ENCODE assay signal across 36 cellular contexts in the genomic region with DNA sequence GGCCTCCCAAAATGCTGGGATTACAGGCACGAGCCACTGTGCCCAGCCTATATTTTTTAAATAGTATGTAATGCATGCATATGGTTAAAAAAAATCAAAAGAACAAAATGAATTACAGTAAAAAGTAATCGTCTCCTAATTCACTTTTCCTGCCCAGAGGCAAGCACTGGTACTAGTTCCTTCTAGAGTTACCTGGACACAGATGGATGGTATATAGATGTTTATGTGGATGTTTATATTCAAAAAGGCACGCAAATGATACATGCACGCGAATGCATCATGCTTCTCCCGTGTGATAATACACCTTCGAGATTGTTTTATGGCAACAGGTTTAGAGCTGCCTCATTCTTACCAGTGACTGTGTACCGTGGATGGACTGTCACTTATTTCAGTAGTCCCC. TPM values are rescaled to one million over a fixed set of nuclear protein-coding genes. Genes with fewer than 3 reads are reported as not detected.
"Had no signal": no experiment of that assay in that cellular context is flagged by ENCODE, and none has a peak within 500 bp of the region (broad histone marks: within the 10 kb centered on the region; RNA-seq: fewer than 3 reads in every experiment).

No MANE protein-coding gene starts in this region.

- H3K9me3 ChIP-seq: body of pancreas, colonic mucosa, gastroesophageal sphincter, psoas muscle, spleen, transverse colon had no signal

- H3K4me1 Mint-ChIP-seq: activated CD4-positive, alpha-beta T cell treated with anti-CD3 and anti-CD28 coated beads for 36 hours; activated CD8-positive, alpha-beta memory T cell treated with anti-CD3 and anti-CD28 coated beads, Interleukin-2, amount 10 ng/mL, durations not matched to agents 7 days and 5 days had no signal

- H3K4me1 ChIP-seq: body of pancreas, colonic mucosa, parathyroid adenoma had no signal

- H3K4me3 Mint-ChIP-seq: activated CD4-positive, alpha-beta T cell treated with anti-CD3 and anti-CD28 coated beads for 36 hours; activated CD8-positive, alpha-beta memory T cell treated with anti-CD3 and anti-CD28 coated beads, Interleukin-2, amount 10 ng/mL, durations not matched to agents 7 days and 5 days; activated CD8-positive, alpha-beta T cell treated with anti-CD3 and anti-CD28 coated beads, Interleukin-2, amount 10 ng/mL, durations not matched to agents 7 days and 5 days; activated naive CD8-positive, alpha-beta T cell; activated T-cell treated with anti-CD3 and anti-CD28 coated beads, Interleukin-2, amount 50 U/mL, for 72 hours; T-helper 2 cell treated with Interferon-gamma antibody and Interleukin-4, amounts not matched to agents 5 μg/mL and 100 μg/mL, for 36 hours had no signal

- DNase-seq: activated CD4-positive, alpha-beta T cell treated with anti-CD3 and anti-CD28 coated beads for 36 hours; activated CD4-positive, CD25-positive, alpha-beta regulatory T cell; activated CD8-positive, alpha-beta memory T cell treated with anti-CD3 and anti-CD28 coated beads, Interleukin-2, amount 10 ng/mL, durations not matched to agents 7 days and 5 days; activated CD8-positive, alpha-beta T cell treated with anti-CD3 and anti-CD28 coated beads, Interleukin-2, amount 10 ng/mL, durations not matched to agents 7 days and 5 days; activated naive CD4-positive, alpha-beta T cell; activated T-cell treated with anti-CD3 and anti-CD28 coated beads for 4 hours; activated T-cell treated with anti-CD3 and anti-CD28 coated beads, Interleukin-2, amount 50 U/mL, for 72 hours; anterior cingulate cortex; body of pancreas; cerebellar nuclear complex; colonic mucosa; effector CD8-positive, alpha-beta T cell; hippocampal formation; left cardiac atrium; left ventricle myocardium superior; nucleus accumbens; psoas muscle; spleen; stimulated activated naive CD4-positive, alpha-beta T cell; T-helper 1 cell; transverse colon had no signal

- H3K9ac ChIP-seq: parathyroid adenoma had no signal

- H3K36me3 Mint-ChIP-seq: activated naive CD8-positive, alpha-beta T cell had no signal

- H3K27me3 ChIP-seq: body of pancreas, cardiac muscle cell, colonic mucosa, gastroesophageal sphincter, spleen, transverse colon had no signal

- H2AFZ ChIP-seq: parathyroid adenoma had no signal

- H3K4me3 ChIP-seq: body of pancreas, cardiac muscle cell, colonic mucosa, gastroesophageal sphincter, psoas muscle, spleen, transverse colon had no signal

- H3K9me3 Mint-ChIP-seq: activated T-cell treated with anti-CD3 and anti-CD28 coated beads, Interleukin-2, amount 50 U/mL, for 72 hours; T-helper 2 cell treated with Interferon-gamma antibody and Interleukin-4, amounts not matched to agents 5 μg/mL and 100 μg/mL, for 36 hours had no signal

- H3K27ac Mint-ChIP-seq: activated CD4-positive, alpha-beta T cell treated with anti-CD3 and anti-CD28 coated beads for 36 hours; activated CD8-positive, alpha-beta memory T cell treated with anti-CD3 and anti-CD28 coated beads, Interleukin-2, amount 10 ng/mL, durations not matched to agents 7 days and 5 days; activated CD8-positive, alpha-beta T cell treated with anti-CD3 and anti-CD28 coated beads, Interleukin-2, amount 10 ng/mL, durations not matched to agents 7 days and 5 days; activated naive CD8-positive, alpha-beta T cell; activated T-cell treated with anti-CD3 and anti-CD28 coated beads, Interleukin-2, amount 50 U/mL, for 72 hours; T-helper 2 cell treated with Interferon-gamma antibody and Interleukin-4, amounts not matched to agents 5 μg/mL and 100 μg/mL, for 36 hours had no signal

- ATAC-seq: activated CD4-positive, alpha-beta T cell treated with anti-CD3 and anti-CD28 coated beads for 36 hours; activated CD8-positive, alpha-beta memory T cell treated with anti-CD3 and anti-CD28 coated beads, Interleukin-2, amount 10 ng/mL, durations not matched to agents 7 days and 5 days; activated CD8-positive, alpha-beta T cell treated with anti-CD3 and anti-CD28 coated beads, Interleukin-2, amount 10 ng/mL, durations not matched to agents 7 days and 5 days; activated T-cell treated with anti-CD3 and anti-CD28 coated beads, Interleukin-2, amount 50 U/mL, for 72 hours; body of pancreas; gastroesophageal sphincter; left cardiac atrium; left ventricle myocardium superior; psoas muscle had no signal

- H3K27ac ChIP-seq: body of pancreas, cardiac muscle cell, colonic mucosa, epithelial cell of prostate, parathyroid adenoma, psoas muscle, spleen had no signal

- FAIRE-seq: endometrium, keratinocyte had no signal

- H3K27me3 Mint-ChIP-seq: activated CD4-positive, alpha-beta T cell treated with anti-CD3 and anti-CD28 coated beads for 36 hours; activated CD8-positive, alpha-beta memory T cell treated with anti-CD3 and anti-CD28 coated beads, Interleukin-2, amount 10 ng/mL, durations not matched to agents 7 days and 5 days; activated naive CD8-positive, alpha-beta T cell had no signal

RNA-seq across cellular contexts. Expression of gene QRFP, which starts 40.1 kb away (rescaled TPM):
- total RNA-seq: activated CD4-positive, alpha-beta T cell treated with anti-CD3 and anti-CD28 coated beads for 36 hours; activated CD8-positive, alpha-beta memory T cell treated with anti-CD3 and anti-CD28 coated beads, Interleukin-2, amount 10 ng/mL, durations not matched to agents 7 days and 5 days; activated CD8-positive, alpha-beta T cell treated with anti-CD3 and anti-CD28 coated beads, Interleukin-2, amount 10 ng/mL, durations not matched to agents 7 days and 5 days; activated T-cell treated with anti-CD3 and anti-CD28 coated beads, Interleukin-2, amount 50 U/mL, for 72 hours; body of pancreas; cardiac muscle cell; dermis microvascular lymphatic vessel endothelial cell; fibroblast of villous mesenchyme; gastroesophageal sphincter; left cardiac atrium; left ventricle myocardium superior; lung microvascular endothelial cell; mucosa of gallbladder; psoas muscle; spleen; temporal lobe; transverse colon; urinary bladder had no signal
- polyA plus RNA-seq: keratinocyte, neural cell had no signal
